ENCODE assay signal across 21 cellular contexts in the genomic region with DNA sequence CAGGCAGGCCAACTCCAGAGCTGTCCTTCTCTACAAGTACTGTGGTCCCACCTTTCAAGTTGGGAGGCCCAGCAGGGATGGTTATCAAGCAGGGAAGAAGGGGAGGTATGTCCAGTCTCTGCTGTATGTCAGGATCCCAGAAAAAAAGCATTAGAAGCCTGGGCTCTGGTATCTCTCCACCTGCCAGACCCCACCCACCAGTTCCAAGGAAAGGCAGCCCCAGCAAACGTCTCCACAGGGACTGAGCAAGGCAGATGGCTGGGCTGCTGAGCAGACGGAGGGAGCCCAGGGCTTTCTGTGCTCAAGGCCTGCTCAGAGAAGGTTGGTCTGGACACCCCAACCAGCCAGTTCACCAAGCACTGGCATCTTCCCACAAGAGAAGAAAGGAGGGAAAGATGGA.
DNase-seq lines count a peak whose midpoint lies in the region; ATAC-seq and TF ChIP-seq lines count a peak whose summit lies in the region.
"Had no signal": no experiment of that assay in that cellular context is flagged by ENCODE, and none has a peak within 500 bp of the region (broad histone marks: within the 10 kb centered on the region; RNA-seq: fewer than 3 reads in every experiment).

No MANE protein-coding gene starts in this region.

- no peaks in the 10 kb centered on the region for H3K27me3 ChIP-seq in BE2C
- H3K27me3 ChIP-seq in gastrocnemius medialis = no peaks in the 10 kb centered on the region
- H3K27me3 ChIP-seq: BLaER1 had no signal

- intact Hi-C loops in gastrocnemius medialis (cut with DNase I; ENCODE audit: low total_unique reads) = no loop called here

- no peak overlapping the region for H3K27ac ChIP-seq in coronary artery
- H3K27ac ChIP-seq in gastrocnemius medialis = no peak overlapping the region
- H3K27ac ChIP-seq: 22Rv1, A549, BLaER1, GM23248 had no signal

- H3K9me3 Mint-ChIP-seq in osteocyte (ENCODE audit: unreplicated experiment) = peaks cover 8% of the 10 kb centered on the region

- no peak overlapping the region for H3K4me3 Mint-ChIP-seq in osteocyte (ENCODE audit: unreplicated experiment)
- H3K4me3 Mint-ChIP-seq: CD14-positive monocyte; CD4-positive, alpha-beta memory T cell had no signal

- H3K36me3 Mint-ChIP-seq in osteocyte (ENCODE audit: unreplicated experiment) = peaks cover 4% of the 10 kb centered on the region
- H3K36me3 Mint-ChIP-seq: CD4-positive, alpha-beta memory T cell had no signal

- H3K27ac Mint-ChIP-seq in osteocyte (ENCODE audit: unreplicated experiment) = no peak overlapping the region
- H3K27ac Mint-ChIP-seq: CD4-positive, alpha-beta memory T cell had no signal

- peaks cover 30% of the 10 kb centered on the region for H3K27me3 Mint-ChIP-seq in osteocyte (ENCODE audit: unreplicated experiment)

- H3K4me1 ChIP-seq in BE2C (peaks cover 7% of the 10 kb centered on the region), gastrocnemius medialis (peaks cover 0 to 6% of the 10 kb centered on the region in 2 donors)
- H3K4me1 ChIP-seq: A549, HAP-1 had no signal

- TF ChIP-seq CTCF in BE2C (IDR thresholded peaks at IDR 0.05; ENCODE audit: low read depth, low read length) (no peak), coronary artery (IDR thresholded peaks at IDR 0.05) (no peak), osteocyte (IDR thresholded peaks at IDR 0.05) (no peak), gastrocnemius medialis (IDR thresholded peaks at IDR 0.05 in 4 of 5, conservative IDR thresholded peaks at IDR 0.05 in 1 of 5) (no peak)

- ATAC-seq in GM19395 (IDR thresholded peaks at IDR 0.05; ENCODE audit: unreplicated experiment) (no peak), gastrocnemius medialis (no peak)
- ATAC-seq: A549, GM12878 had no signal

- in situ Hi-C loops in gastrocnemius medialis (cut with MboI; ENCODE audit: low sequenced_read_pairs in 4 of 4) = no loop called here

- TF ChIP-seq POLR2A in gastrocnemius medialis (IDR thresholded peaks at IDR 0.05) = no peak

- H3K9me3 ChIP-seq in BE2C (no peaks in the 10 kb centered on the region; the same call in 1 of the 2 replicates), gastrocnemius medialis (no peaks in the 10 kb centered on the region)
- H3K9me3 ChIP-seq: A549, BLaER1, HAP-1 had no signal

- no peaks in the 10 kb centered on the region for H3K4me1 Mint-ChIP-seq in osteocyte (ENCODE audit: unreplicated experiment)

- DNase-seq in DMS 273 (lab: John Stamatoyannopoulos, UW; ENCODE audit: unreplicated experiment) (peak; percentile 72), DMS 273 treated with DMSO at 0.1 percent for 48 hours (lab: John Stamatoyannopoulos, UW) (no peak), BE2C (peak; percentile 56), coronary artery (ENCODE audit: low spot score) (peak; percentile 58), osteocyte (ENCODE audit: extremely low spot score, unreplicated experiment) (peak; percentile 75), gastrocnemius medialis (no peak), T-helper 9 cell (no peak)
- DNase-seq: AML-193; CD4-positive, alpha-beta memory T cell; DMS53; DND-41; EL; GM23248; IMR-90 had no signal

- H3K36me3 ChIP-seq in BE2C (no peaks in the 10 kb centered on the region), gastrocnemius medialis (no peaks in the 10 kb centered on the region)
- H3K36me3 ChIP-seq: BLaER1, HAP-1 had no signal

- H3K4me3 ChIP-seq in BE2C (ENCODE audit: low read depth, low read length) (no peak overlapping the region), coronary artery (no peak overlapping the region), gastrocnemius medialis (no peak overlapping the region)
- H3K4me3 ChIP-seq: A549, BLaER1, GM12878, GM23248, HAP-1 had no signal

Comparison
In these comparisons a context has a peak if more than half of its experiments do, and no peak if none do; other contexts are left out.
1. DNase-seq: peak in DMS 273 (single experiment), BE2C (single experiment), coronary artery (single experiment) and osteocyte (single experiment); none in DMS 273 treated with DMSO at 0.1 percent for 48 hours (single experiment), gastrocnemius medialis (0 of 2) and T-helper 9 cell (single experiment).